19 cellular contexts compared by ENCODE assay signal in the genomic region with DNA sequence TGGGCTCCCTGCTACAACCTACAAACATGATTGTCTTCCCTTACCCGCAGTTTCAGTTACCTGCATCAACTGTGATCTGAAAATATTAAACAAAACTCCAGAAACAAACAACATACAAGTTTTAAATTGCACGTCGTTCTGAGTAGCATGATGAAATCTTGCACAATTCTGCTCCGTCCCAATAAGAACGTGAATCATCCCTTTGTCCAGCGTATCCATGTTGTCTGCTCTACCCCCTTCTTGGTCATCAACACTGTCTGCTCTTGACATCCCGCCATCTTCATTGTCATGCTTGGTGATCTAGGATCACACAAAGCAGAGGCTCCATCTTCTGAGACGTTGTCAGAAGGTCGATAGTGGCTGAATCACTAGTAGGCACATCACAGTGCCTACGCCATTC.
"Had no signal": no experiment of that assay in that cellular context is flagged by ENCODE, and none has a peak within 500 bp of the region (broad histone marks: within the 10 kb centered on the region; RNA-seq: fewer than 3 reads in every experiment).

No MANE protein-coding gene starts in this region.

- H3K4me2 ChIP-seq: smooth muscle cell had no signal

- ATAC-seq: esophagus mucosa; gastrocnemius medialis; heart right ventricle; pancreas; right cardiac atrium; stimulated activated naive CD8-positive, alpha-beta T cell treated with anti-CD3 and anti-CD28 coated beads, Interleukin-15, Interleukin-2, amounts not matched to agents 100 U/mL and 50 U/mL, for 24 hours had no signal

- H3K27ac ChIP-seq: gastrocnemius medialis, heart right ventricle, pancreas, suprapubic skin, thyroid gland had no signal

- FAIRE-seq: endometrium, islet of Langerhans, pancreas, urothelium cell line had no signal

- H3K36me3 ChIP-seq: gastrocnemius medialis, heart right ventricle, pancreas, suprapubic skin, thyroid gland had no signal

- H3K9me3 ChIP-seq: gastrocnemius medialis, heart right ventricle, pancreas, suprapubic skin, thyroid gland had no signal

- H3K4me3 ChIP-seq: gastrocnemius medialis, heart right ventricle, pancreas, smooth muscle cell, suprapubic skin, thyroid gland had no signal

- H3K4me1 ChIP-seq: gastrocnemius medialis, heart right ventricle, pancreas, suprapubic skin, thyroid gland had no signal

- H3K27me3 ChIP-seq: pancreas, thyroid gland had no signal

- DNase-seq: effector memory CD4-positive, alpha-beta T cell; gastrocnemius medialis; heart right ventricle; hypothalamus; kidney glomerular epithelial cell; mesendoderm; naive B cell; occipital lobe; pancreas; right cardiac atrium; stimulated activated CD4-positive, alpha-beta T cell treated with anti-CD3 and anti-CD28 coated beads, Interleukin-2, amount 100 ng/mL, for 48 hours; stimulated activated naive CD8-positive, alpha-beta T cell treated with anti-CD3 and anti-CD28 coated beads, Interleukin-15, Interleukin-2, amounts not matched to agents 100 U/mL and 50 U/mL, for 24 hours; thyroid gland had no signal
